In genomic region chr15:40044717-40045571, GRCh38 we compare ENCODE assay signal across 1 cellular context.
A peak's percentile ranks its signal among the peaks of the same experiment; 100 is the strongest.
TF ChIP-seq lines count a peak whose summit lies in the region.

No MANE protein-coding gene starts in this region.

TF ChIP-seq in K562, 482 proteins besides CTCF, POLR2A, EP300 and RAD21 (continued from another document and continues in another):
- no peak for TF ChIP-seq ARID4B (CRISPR knock-in tag; IDR thresholded peaks at IDR 0.05)
- TF ChIP-seq TRIM28 (IDR thresholded peaks at IDR 0.05): no peak
- TF ChIP-seq CREB5 (CRISPR knock-in tag; IDR thresholded peaks at IDR 0.05): no peak
- no peak for TF ChIP-seq POLR3A (IDR thresholded peaks at IDR 0.05; ENCODE audit: borderline replicate concordance, extremely low read depth, insufficient read depth, insufficient read length)
- TF ChIP-seq UBTF (IDR thresholded peaks at IDR 0.05; ENCODE audit: borderline replicate concordance in 1 of 2, low read depth in 2 of 2, low read length in 2 of 2): no peak
- no peak for TF ChIP-seq FOXA3 (CRISPR knock-in tag; conservative IDR thresholded peaks at IDR 0.05 in 1 of 2, IDR thresholded peaks at IDR 0.05 in 1 of 2)
- TF ChIP-seq NFXL1 (CRISPR knock-in tag; IDR thresholded peaks at IDR 0.05): no peak
- TF ChIP-seq ETV6 (IDR thresholded peaks at IDR 0.05; ENCODE audit: borderline replicate concordance in 1 of 2, low read depth in 2 of 2, low read length in 1 of 2): no peak
- TF ChIP-seq ETV6 (CRISPR knock-in tag; IDR thresholded peaks at IDR 0.05; ENCODE audit: borderline replicate concordance): no peak
- no peak for TF ChIP-seq FOXK2 (conservative IDR thresholded peaks at IDR 0.05 in 1 of 2, IDR thresholded peaks at IDR 0.05 in 1 of 2; ENCODE audit: low read depth in 2 of 2)
- no peak for TF ChIP-seq SIN3A (IDR thresholded peaks at IDR 0.05; ENCODE audit: borderline replicate concordance in 2 of 2, control insufficient read depth in 1 of 2, low read depth in 2 of 2, low read length in 2 of 2)
- TF ChIP-seq PRDM10 (IDR thresholded peaks at IDR 0.05; ENCODE audit: partially characterized antibody): peak; percentile 35
- no peak for TF ChIP-seq GABPB2 (CRISPR knock-in tag; conservative IDR thresholded peaks at IDR 0.05)
- TF ChIP-seq ZNF609 (CRISPR knock-in tag; IDR thresholded peaks at IDR 0.05; ENCODE audit: borderline replicate concordance): no peak
- 0 out of 2 replicates have a peak, but pooled peaks have one; percentile 27 for TF ChIP-seq SMARCA4 (IDR thresholded peaks at IDR 0.05)
- TF ChIP-seq AFF1 (IDR thresholded peaks at IDR 0.05; ENCODE audit: low read depth in 1 of 2, partially characterized antibody in 2 of 2): no peak
- TF ChIP-seq TFAM (CRISPR knock-in tag; conservative IDR thresholded peaks at IDR 0.05): no peak
- no peak for TF ChIP-seq RBM34 (IDR thresholded peaks at IDR 0.05; ENCODE audit: borderline replicate concordance, insufficient read depth, low read length)
- no peak for TF ChIP-seq ZNF518B (CRISPR knock-in tag; IDR thresholded peaks at IDR 0.05)
- TF ChIP-seq NFIX (CRISPR knock-in tag; IDR thresholded peaks at IDR 0.05; ENCODE audit: low read depth): no peak
- TF ChIP-seq SRSF3 (IDR thresholded peaks at IDR 0.05; ENCODE audit: insufficient read depth, low read length): no peak
- no peak for TF ChIP-seq HDAC3 (IDR thresholded peaks at IDR 0.05; ENCODE audit: borderline replicate concordance, partially characterized antibody)
- no peak for TF ChIP-seq PHB2 (IDR thresholded peaks at IDR 0.05; ENCODE audit: low read depth)
- TF ChIP-seq ATF7 (IDR thresholded peaks at IDR 0.05): peak; percentile 49; the same call in 1 of the 2 replicates
- peak; percentile 78 for TF ChIP-seq TFAP4 (CRISPR knock-in tag; IDR thresholded peaks at IDR 0.05; ENCODE audit: borderline replicate concordance)
- no peak for TF ChIP-seq RBM25 (IDR thresholded peaks at IDR 0.05; ENCODE audit: low read depth, low read length, severe bottlenecking)
